In genomic region chr6:157763129-157763893, GRCh38 we compare ENCODE assay signal across 8 cellular contexts. TPM values are rescaled to one million over a fixed set of nuclear protein-coding genes. Genes with fewer than 3 reads are reported as not detected.
DNase-seq lines count a peak whose midpoint lies in the region; ATAC-seq and TF ChIP-seq lines count a peak whose summit lies in the region.

No MANE protein-coding gene starts in this region.

- TF ChIP-seq RAD21 in HCT116 (IDR thresholded peaks at IDR 0.05; ENCODE audit: low read depth) = no peak

- POLR2A ChIA-PET in HCT116 (lab: Charles Lee) = interaction anchor here (1.4 kb wide), 1 partner anchor 104 kb away, joined by 5 read pairs; no protein-coding TSS in a partner anchor

- H3K4me1 Mint-ChIP-seq in central memory CD8-positive, alpha-beta T cell = peaks cover 45% of the 10 kb centered on the region

- TF ChIP-seq CTCF in HCT116 (IDR thresholded peaks at IDR 0.05 in 2 of 3, conservative IDR thresholded peaks at IDR 0.05 in 1 of 3; ENCODE audit: borderline replicate concordance in 1 of 3, insufficient read depth in 1 of 3, low read depth in 2 of 3, low read length in 2 of 3) = no peak
- TF ChIP-seq CTCF in right lobe of liver (IDR thresholded peaks at IDR 0.05) = no peak
- TF ChIP-seq CTCF in GM13977 (IDR thresholded peaks at IDR 0.05; ENCODE audit: extremely low read depth, insufficient read depth, missing control alignments) = no peak

- peak overlapping the region; percentile 62 for H3K4me2 ChIP-seq in HCT116 (ENCODE audit: low read length)

- 54% methylated on average over 8 of the region's 13 CpGs for WGBS in right lobe of liver (ENCODE audit: insufficient coverage, low coverage, low lambda C conversion rate, missing lambda C conversion rate)
- 56 to 63% methylated on average over 13 of the region's 13 CpGs for WGBS in aorta, 2 donors

- in situ Hi-C loops in ACHN (cut with HindIII; ENCODE audit: low pct_ligation_motif_present, low pct_unique_long_range_greater_than_20kb, low sequenced_read_pairs) = loop anchor here (10.0 kb wide), 1 partner anchor 111 kb away; no protein-coding TSS in a partner anchor
- in situ Hi-C loops in GM13977 (cut with MboI; ENCODE audit: low pct_unique_long_range_greater_than_20kb, low sequenced_read_pairs, unreplicated experiment) = no loop called here

- H4K20me1 ChIP-seq in HCT116 (ENCODE audit: insufficient read depth) = no peaks in the 10 kb centered on the region

- H3K27me3 ChIP-seq in HCT116 (ENCODE audit: insufficient read depth, low read length) (no peaks in the 10 kb centered on the region), NT2/D1 (ENCODE audit: insufficient read depth, insufficient read length) (no peaks in the 10 kb centered on the region), right lobe of liver (no peaks in the 10 kb centered on the region), aorta (ENCODE audit: control insufficient read depth in 1 of 2, insufficient read depth in 2 of 2, low read length in 1 of 2) (no peaks in the 10 kb centered on the region)

- RAD21 ChIA-PET in HCT116 (lab: Charles Lee; ENCODE audit: low non-redundant PET in 1 of 2, low total read pairs in 2 of 2, uncharacterized antibody in 2 of 2, unreplicated experiment in 2 of 2) = interaction anchor here (1.2 to 1.3 kb wide), 2 partner anchors 71 to 109 kb away, joined by 3 to 5 read pairs; no protein-coding TSS in a partner anchor

- H3K27ac ChIP-seq in HCT116 (ENCODE audit: low read depth, low read length) (peak overlapping the region; percentile 43), right lobe of liver (peak overlapping the region; percentile 5 to 75 (median 71)), aorta (ENCODE audit: low read depth in 1 of 2, low read length in 2 of 2) (peak overlapping the region; percentile 72 to 84)

- H3K4me3 ChIP-seq in HCT116 (replicated peaks in 1 of 2; ENCODE audit: low read depth in 1 of 2, low read length in 2 of 2) (peak overlapping the region in 1 of 2 experiments; percentile 17; a peak in 2 of 4 replicates), NT2/D1 (ENCODE audit: insufficient read length, low read depth) (no peak overlapping the region), right lobe of liver (no peak overlapping the region), aorta (ENCODE audit: low read length in 2 of 2) (no peak overlapping the region)

- TF ChIP-seq POLR2A in HCT116 (IDR thresholded peaks at IDR 0.05; ENCODE audit: borderline replicate concordance, extremely low read depth, insufficient read depth, insufficient read length) (no peak), right lobe of liver (IDR thresholded peaks at IDR 0.05) (no peak)

- H2AFZ ChIP-seq in HCT116 (ENCODE audit: low read depth, low read length, poor library complexity, severe bottlenecking) = no peak overlapping the region

- H3K9ac ChIP-seq in HCT116 (ENCODE audit: low read length) (peak overlapping the region; percentile 63), NT2/D1 (ENCODE audit: insufficient read length, low read depth) (peak overlapping the region; percentile 8)

- BruUV-seq in HCT116 (replicated peaks; lab: Mats Ljungman, UMichigan) = no TSS peak

- intact Hi-C loops in HCT116 (cut with micrococcal nuclease) = loop anchor here (2.0 to 5.0 kb wide), 4 partner anchors 59 to 309 kb away; partner anchors contain the start of genes SNX9 and SYNJ2
- intact Hi-C loops in right lobe of liver (cut with DNase I) = loop anchor here in 1 of 2 donors (5.0 kb wide), 1 partner anchor 104 kb away; no protein-coding TSS in a partner anchor
- intact Hi-C loops in aorta (cut with DNase I) = loop anchor here (5.0 to 10.0 kb wide), 2 partner anchors 49 to 301 kb away; no protein-coding TSS in a partner anchor

- no peaks in the 10 kb centered on the region for H3K9me3 ChIP-seq in HCT116 (ENCODE audit: control insufficient read depth in 1 of 2, insufficient read depth in 1 of 2, low read depth in 1 of 2, low read length in 2 of 2)
- H3K9me3 ChIP-seq in NT2/D1 (ENCODE audit: insufficient read depth, low read length) = no peaks in the 10 kb centered on the region
- H3K9me3 ChIP-seq in right lobe of liver = no peaks in the 10 kb centered on the region
- no peaks in the 10 kb centered on the region for H3K9me3 ChIP-seq in aorta (ENCODE audit: control insufficient read depth, low read length)

- DNase-seq in ACHN (peak; percentile 92), HCT116 (ENCODE audit: low read depth, low spot score) (peak; percentile 93), NT2/D1 (ENCODE audit: low read depth, low spot score) (peak; percentile 49), right lobe of liver (peak; percentile 75 to 95 (median 80)), aorta (peak in 1 of 2 donors; percentile 75), GM13977 (ENCODE audit: low spot score) (no peak), HUDEP-2 (lab: John Stamatoyannopoulos, UW; ENCODE audit: unreplicated experiment in 76 of 76) (no peak)
- DNase-seq in central memory CD8-positive, alpha-beta T cell (ENCODE audit: low spot score in 2 of 2) = no peak

- H3K4me1 ChIP-seq in HCT116 (ENCODE audit: control insufficient read depth in 1 of 2, insufficient read depth in 2 of 2, low read length in 2 of 2) (peaks cover 48 to 73% of the 10 kb centered on the region in 2 experiments), NT2/D1 (ENCODE audit: insufficient read depth, insufficient read length) (peaks cover 13% of the 10 kb centered on the region), right lobe of liver (peaks cover 0 to 6% (median 4%) of the 10 kb centered on the region in 4 donors), aorta (ENCODE audit: control insufficient read depth in 1 of 2, insufficient read depth in 2 of 2, low read length in 2 of 2) (peaks cover 5 to 7% of the 10 kb centered on the region in 2 donors)

- H3K27me3 Mint-ChIP-seq in central memory CD8-positive, alpha-beta T cell = no peaks in the 10 kb centered on the region

- CTCF ChIA-PET in HCT116 (lab: Charles Lee) = interaction anchor here (0.6 to 6.5 kb wide), 4 partner anchors 90 to 309 kb away, joined by 3 to 31 read pairs (median 4); no protein-coding TSS in a partner anchor

- H3K27ac Mint-ChIP-seq in central memory CD8-positive, alpha-beta T cell (ENCODE audit: low read depth) = peak overlapping the region; percentile 87

- ATAC-seq in HCT116 = peak; percentile 77
- no peak for ATAC-seq in central memory CD8-positive, alpha-beta T cell (replicated peaks; ENCODE audit: extremely low read depth, poor library complexity, severe bottlenecking)
- ATAC-seq in right lobe of liver = peak; percentile 49 to 83 (median 73)
- no peak for ATAC-seq in aorta (ENCODE audit: low FRiP score)

- H3K9me2 ChIP-seq in HCT116 (ENCODE audit: insufficient read depth) = no peaks in the 10 kb centered on the region

- H3K36me3 ChIP-seq in HCT116 (ENCODE audit: control insufficient read depth in 1 of 2, insufficient read depth in 2 of 2, low read length in 2 of 2) = no peaks in the 10 kb centered on the region
- H3K36me3 ChIP-seq in NT2/D1 (ENCODE audit: insufficient read depth, insufficient read length, low read length) = no peaks in the 10 kb centered on the region
- no peaks in the 10 kb centered on the region for H3K36me3 ChIP-seq in right lobe of liver
- no peaks in the 10 kb centered on the region for H3K36me3 ChIP-seq in aorta (ENCODE audit: control insufficient read depth in 1 of 2, insufficient read depth in 2 of 2, low read length in 1 of 2)

- peaks cover 2% of the 10 kb centered on the region for H3K36me3 Mint-ChIP-seq in central memory CD8-positive, alpha-beta T cell (ENCODE audit: insufficient read depth)

- no peaks in the 10 kb centered on the region for H3K9me3 Mint-ChIP-seq in central memory CD8-positive, alpha-beta T cell

- no peaks in the 10 kb centered on the region for H3K79me2 ChIP-seq in HCT116 (ENCODE audit: insufficient read depth, low read length)

- H3K4me3 Mint-ChIP-seq in central memory CD8-positive, alpha-beta T cell = peak overlapping the region; percentile 73

TF ChIP-seq in HCT116, 20 proteins besides CTCF, POLR2A, EP300 and RAD21:
- TF ChIP-seq EZH2 (IDR thresholded peaks at IDR 0.05) (no peak), ZFX (IDR thresholded peaks at IDR 0.05) (peak; percentile 47; the same call in 1 of the 2 replicates), SIN3A (IDR thresholded peaks at IDR 0.05; ENCODE audit: low read depth) (no peak), TCF7L2 (IDR thresholded peaks at IDR 0.05; ENCODE audit: borderline replicate concordance, extremely low read depth, insufficient read depth, insufficient read length) (peak; percentile 69), POLR2AphosphoS5 (IDR thresholded peaks at IDR 0.05; ENCODE audit: low read depth, low read length) (peak; percentile 89), CBX3 (IDR thresholded peaks at IDR 0.05; ENCODE audit: low read depth) (no peak), YY1 (IDR thresholded peaks at IDR 0.05; ENCODE audit: extremely low read depth, insufficient replicate concordance, low read depth, low read length) (peak; percentile 12), REST (IDR thresholded peaks at IDR 0.05; ENCODE audit: low read depth) (no peak)

RNA-seq across cellular contexts. Expression of gene SNX9, which starts 59.7 kb away (rescaled TPM):
- total RNA-seq in HCT116 (2021; ENCODE audit: unreplicated experiment) = 42.5 TPM
- polyA plus RNA-seq in HCT116 (2012) = 27.3 and 33.3 TPM in 2 replicates
- total RNA-seq in right lobe of liver = 10 to 100 TPM; 24.6 to 38.0 (median 29.3) TPM
- total RNA-seq in aorta = 10 to 100 TPM; 81.5 to 95.5 TPM
- 10 to 100 TPM; 50.6 to 82.7 TPM for polyA plus RNA-seq in aorta

Comparison
In these comparisons a context has a peak if more than half of its experiments do, and no peak if none do; other contexts are left out.
1. DNase-seq: peak in ACHN (single experiment), HCT116 (single experiment), NT2/D1 (single experiment) and right lobe of liver (3 of 3); none in central memory CD8-positive, alpha-beta T cell (0 of 2), GM13977 (single experiment) and HUDEP-2 (0 of 76).
2. ATAC-seq: peak in HCT116 (single experiment) and right lobe of liver (4 of 4); none in central memory CD8-positive, alpha-beta T cell (single experiment) and aorta (single experiment).
3. Peak in every context shown above with its lines, with median percentiles within 50 percentile points of each other: H3K27ac ChIP-seq.